ENCODE assay signal across 21 cellular contexts in the genomic region with DNA sequence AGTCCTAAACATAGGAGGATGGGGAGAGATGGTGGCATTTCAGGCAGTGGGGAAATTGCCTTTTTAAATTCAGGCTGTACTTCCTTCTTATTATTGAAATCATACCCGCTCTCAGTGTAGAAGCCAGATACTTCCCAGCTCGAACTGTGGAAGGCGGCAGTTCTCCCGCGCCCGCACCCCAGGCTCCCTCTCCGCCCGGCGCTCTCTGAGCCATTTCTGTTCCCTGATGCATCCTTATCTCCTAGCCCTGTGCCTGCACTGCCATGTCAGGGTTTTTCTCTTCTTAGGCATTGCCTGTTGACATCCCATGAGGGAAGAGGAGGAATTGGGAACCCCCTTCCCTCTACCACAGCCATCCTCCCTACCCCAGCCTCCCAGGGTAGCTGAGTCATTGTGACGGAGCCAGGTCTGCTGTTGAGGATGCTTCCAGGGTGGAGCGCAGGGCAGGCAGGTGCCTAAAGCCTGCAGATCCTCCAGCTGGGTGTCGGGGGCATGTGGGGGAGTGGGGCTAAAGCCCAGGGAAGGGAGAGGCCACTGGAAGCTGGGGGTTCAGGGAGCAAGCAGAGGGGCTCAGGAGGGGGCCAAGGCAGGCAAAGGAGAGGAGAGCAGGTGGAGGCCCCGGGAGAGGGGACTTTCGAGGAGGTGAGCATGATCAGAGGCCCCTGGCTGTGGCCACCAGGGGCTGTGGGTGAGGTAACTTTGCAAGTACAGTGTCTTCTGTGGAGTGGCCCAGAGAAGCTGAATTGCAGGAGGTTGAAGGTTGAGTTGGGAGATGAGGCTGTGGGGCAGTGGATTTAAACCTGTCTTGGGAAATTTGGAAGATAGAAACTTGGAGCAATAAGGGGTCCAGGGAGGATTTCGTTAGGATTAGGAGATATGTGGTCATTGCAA. TPM values are rescaled to one million over a fixed set of nuclear protein-coding genes. Genes with fewer than 3 reads are reported as not detected.
"Had no signal": no experiment of that assay in that cellular context is flagged by ENCODE, and none has a peak within 500 bp of the region (broad histone marks: within the 10 kb centered on the region; RNA-seq: fewer than 3 reads in every experiment).

No MANE protein-coding gene starts in this region.

- ATAC-seq: effector memory CD8-positive, alpha-beta T cell; naive thymus-derived CD8-positive, alpha-beta T cell; right cardiac atrium had no signal

- H3K27ac Mint-ChIP-seq: activated naive CD4-positive, alpha-beta T cell treated with anti-CD3 and anti-CD28 coated beads, Interleukin-2, amount 10 ng/mL, durations not matched to agents 7 days and 5 days; activated naive CD8-positive, alpha-beta T cell treated with anti-CD3 and anti-CD28 coated beads, Interleukin-2, amount 10 ng/mL, durations not matched to agents 7 days and 5 days; brain; effector memory CD8-positive, alpha-beta T cell; immature natural killer cell; naive thymus-derived CD8-positive, alpha-beta T cell; neural progenitor cell had no signal

- H3K4me2 ChIP-seq: neural progenitor cell had no signal

- H3K27ac ChIP-seq: ascending aorta, cardiac muscle cell, neural progenitor cell, spleen, thoracic aorta, uterus had no signal

- H3K36me3 Mint-ChIP-seq: activated naive CD4-positive, alpha-beta T cell treated with anti-CD3 and anti-CD28 coated beads, Interleukin-2, amount 10 ng/mL, durations not matched to agents 7 days and 5 days; activated naive CD8-positive, alpha-beta T cell treated with anti-CD3 and anti-CD28 coated beads, Interleukin-2, amount 10 ng/mL, durations not matched to agents 7 days and 5 days; brain; immature natural killer cell; naive thymus-derived CD8-positive, alpha-beta T cell; neural progenitor cell had no signal

- H3K9me3 ChIP-seq: ascending aorta, spleen, thoracic aorta, uterus had no signal

- H2AFZ ChIP-seq: neural progenitor cell had no signal

- H3K4me3 Mint-ChIP-seq: activated naive CD4-positive, alpha-beta T cell treated with anti-CD3 and anti-CD28 coated beads, Interleukin-2, amount 10 ng/mL, durations not matched to agents 7 days and 5 days; activated naive CD8-positive, alpha-beta T cell treated with anti-CD3 and anti-CD28 coated beads, Interleukin-2, amount 10 ng/mL, durations not matched to agents 7 days and 5 days; brain; effector memory CD8-positive, alpha-beta T cell; immature natural killer cell; naive thymus-derived CD8-positive, alpha-beta T cell; neural progenitor cell had no signal

- DNase-seq: activated CD4-positive, alpha-beta T cell treated with anti-CD3 and anti-CD28 coated beads for 4 hours; activated CD4-positive, alpha-beta T cell treated with anti-CD3 and anti-CD28 coated beads, Interleukin-2, amount 50 U/mL, for 4 hours; activated CD8-positive, alpha-beta memory T cell treated with anti-CD3 and anti-CD28 coated beads for 24 hours; activated gamma-delta T cell; activated naive CD4-positive, alpha-beta T cell treated with anti-CD3 and anti-CD28 coated beads, Interleukin-2, amount 10 ng/mL, durations not matched to agents 7 days and 5 days; activated naive CD8-positive, alpha-beta T cell treated with anti-CD3 and anti-CD28 coated beads, Interleukin-2, amount 10 ng/mL, durations not matched to agents 7 days and 5 days; cortex of kidney; effector memory CD8-positive, alpha-beta T cell; hippocampal formation; immature natural killer cell; naive thymus-derived CD8-positive, alpha-beta T cell; spleen; stimulated activated naive CD4-positive, alpha-beta T cell treated with Interleukin-2 at 50 U/mL for 16 hours; trophoblast cell; uterus had no signal

- H3K9ac ChIP-seq: neural progenitor cell had no signal

- H3K9me3 Mint-ChIP-seq: activated naive CD4-positive, alpha-beta T cell treated with anti-CD3 and anti-CD28 coated beads, Interleukin-2, amount 10 ng/mL, durations not matched to agents 7 days and 5 days; activated naive CD8-positive, alpha-beta T cell treated with anti-CD3 and anti-CD28 coated beads, Interleukin-2, amount 10 ng/mL, durations not matched to agents 7 days and 5 days; effector memory CD8-positive, alpha-beta T cell; immature natural killer cell; naive thymus-derived CD8-positive, alpha-beta T cell; neural progenitor cell had no signal

- H3K4me3 ChIP-seq: ascending aorta, cardiac muscle cell, neural progenitor cell, spleen, thoracic aorta, uterus had no signal

- H3K4me1 Mint-ChIP-seq: activated naive CD4-positive, alpha-beta T cell treated with anti-CD3 and anti-CD28 coated beads, Interleukin-2, amount 10 ng/mL, durations not matched to agents 7 days and 5 days; brain; immature natural killer cell; naive thymus-derived CD8-positive, alpha-beta T cell; neural progenitor cell had no signal

- H3K36me3 ChIP-seq: ascending aorta, cardiac muscle cell, neural progenitor cell, spleen, thoracic aorta, uterus had no signal

- H3K4me1 ChIP-seq: ascending aorta, neural progenitor cell, spleen, uterus had no signal

- H3K27me3 ChIP-seq: ascending aorta, cardiac muscle cell, neural progenitor cell, uterus had no signal

RNA-seq across cellular contexts. Expression of a gene that starts 16.2 kb away (rescaled TPM):
- polyA plus RNA-seq: immature natural killer cell had no signal
